13 cellular contexts compared by ENCODE assay signal in genomic region chr1:31102501-31102950, GRCh38. TPM values are rescaled to one million over a fixed set of nuclear protein-coding genes. Genes with fewer than 3 reads are reported as not detected.
DNase-seq lines count a peak whose midpoint lies in the region; ATAC-seq and TF ChIP-seq lines count a peak whose summit lies in the region.
"Had no signal": no experiment of that assay in that cellular context is flagged by ENCODE, and none has a peak within 500 bp of the region (broad histone marks: within the 10 kb centered on the region; RNA-seq: fewer than 3 reads in every experiment).

No MANE protein-coding gene starts in this region.

- H3K4me1 ChIP-seq in Panc1 (ENCODE audit: control insufficient read depth, insufficient read depth, low read length) (no peaks in the 10 kb centered on the region; the same call in 1 of the 2 replicates), trophoblast cell (ENCODE audit: control insufficient read depth in 1 of 2, insufficient read depth in 2 of 2, low read length in 2 of 2) (peaks cover 3 to 6% of the 10 kb centered on the region in 2 experiments)
- H3K4me1 ChIP-seq: prostate gland had no signal

- TF ChIP-seq CTCF in Panc1 (IDR thresholded peaks at IDR 0.05) (no peak), fibroblast of mammary gland (conservative IDR thresholded peaks at IDR 0.05; ENCODE audit: control insufficient read depth, insufficient read depth, low read depth, low read length) (no peak)

- H3K4me3 Mint-ChIP-seq in activated CD8-positive, alpha-beta T cell treated with anti-CD3 and anti-CD28 coated beads, Interleukin-2, amount 10 ng/mL, durations not matched to agents 7 days and 5 days = no peak overlapping the region
- H3K4me3 Mint-ChIP-seq: stimulated activated naive CD8-positive, alpha-beta T cell treated with anti-CD3 and anti-CD28 coated beads, Interleukin-15, Interleukin-2, amounts not matched to agents 100 ng/mL and 50 ng/mL, for 24 hours had no signal

- no peak overlapping the region for H3K9ac ChIP-seq in trophoblast cell (ENCODE audit: low read length)

- peak overlapping the region; percentile 30 for H2AFZ ChIP-seq in trophoblast cell (ENCODE audit: insufficient read depth, low read length, poor library complexity)

- H3K23ac ChIP-seq in trophoblast cell (ENCODE audit: low read length) = no peak overlapping the region

- peaks cover 4% of the 10 kb centered on the region for H3K79me1 ChIP-seq in trophoblast cell (ENCODE audit: low read length)

- H4K12ac ChIP-seq in trophoblast cell (ENCODE audit: low read depth, low read length) = no peak overlapping the region

- H3K36me3 ChIP-seq in Panc1 (ENCODE audit: control insufficient read depth, insufficient read depth, low read length) = no peaks in the 10 kb centered on the region
- H3K36me3 ChIP-seq in trophoblast cell (ENCODE audit: control insufficient read depth in 1 of 2, insufficient read depth in 2 of 2, low read length in 2 of 2) = no peaks in the 10 kb centered on the region
- H3K36me3 ChIP-seq: prostate gland had no signal

- CTCF ChIA-PET in Panc1 (lab: Charles Lee) = no interaction called here
- CTCF ChIA-PET in activated CD8-positive, alpha-beta T cell treated with anti-CD3 and anti-CD28 coated beads, Interleukin-2, amount 10 ng/mL, durations not matched to agents 7 days and 5 days (lab: Charles Lee) = no interaction called here

- peak overlapping the region; percentile 20 for H4K91ac ChIP-seq in trophoblast cell (ENCODE audit: low read depth, low read length)

- no peaks in the 10 kb centered on the region for H3K9me3 Mint-ChIP-seq in activated CD8-positive, alpha-beta T cell treated with anti-CD3 and anti-CD28 coated beads, Interleukin-2, amount 10 ng/mL, durations not matched to agents 7 days and 5 days (ENCODE audit: insufficient read depth)
- H3K9me3 Mint-ChIP-seq: stimulated activated naive CD8-positive, alpha-beta T cell treated with anti-CD3 and anti-CD28 coated beads, Interleukin-15, Interleukin-2, amounts not matched to agents 100 ng/mL and 50 ng/mL, for 24 hours had no signal

- peak overlapping the region; percentile 55 for H2BK12ac ChIP-seq in trophoblast cell (ENCODE audit: low read length)

- no TSS peak for BruUV-seq in Panc1 (replicated peaks; lab: Mats Ljungman, UMichigan)

- intact Hi-C loops in Panc1 (cut with micrococcal nuclease; ENCODE audit: unreplicated experiment) = no loop called here

- H3K27ac Mint-ChIP-seq in activated CD8-positive, alpha-beta T cell treated with anti-CD3 and anti-CD28 coated beads, Interleukin-2, amount 10 ng/mL, durations not matched to agents 7 days and 5 days = no peak overlapping the region
- H3K27ac Mint-ChIP-seq: stimulated activated naive CD8-positive, alpha-beta T cell treated with anti-CD3 and anti-CD28 coated beads, Interleukin-15, Interleukin-2, amounts not matched to agents 100 ng/mL and 50 ng/mL, for 24 hours had no signal

- no peak overlapping the region for H3K4me2 ChIP-seq in trophoblast cell (ENCODE audit: low read length)

- no peak overlapping the region for H2BK5ac ChIP-seq in trophoblast cell (ENCODE audit: low read depth, low read length, poor library complexity)

- no peaks in the 10 kb centered on the region for H3K27me3 Mint-ChIP-seq in activated CD8-positive, alpha-beta T cell treated with anti-CD3 and anti-CD28 coated beads, Interleukin-2, amount 10 ng/mL, durations not matched to agents 7 days and 5 days (ENCODE audit: low read depth)
- H3K27me3 Mint-ChIP-seq: stimulated activated naive CD8-positive, alpha-beta T cell treated with anti-CD3 and anti-CD28 coated beads, Interleukin-15, Interleukin-2, amounts not matched to agents 100 ng/mL and 50 ng/mL, for 24 hours had no signal

- H3K79me2 ChIP-seq in trophoblast cell (ENCODE audit: control insufficient read depth, insufficient read depth, low read length, poor library complexity) = no peaks in the 10 kb centered on the region

- H3K4me3 ChIP-seq in Panc1 (ENCODE audit: low read depth in 2 of 2, low read length in 2 of 2) = no peak overlapping the region
- no peak overlapping the region for H3K4me3 ChIP-seq in fibroblast of mammary gland (ENCODE audit: control insufficient read depth, low read depth, low read length)
- H3K4me3 ChIP-seq in trophoblast cell (ENCODE audit: low read depth, low read length) = no peak overlapping the region
- H3K4me3 ChIP-seq: prostate gland had no signal

- H2AK5ac ChIP-seq in trophoblast cell (ENCODE audit: low read length) = no peak overlapping the region

- H3K4ac ChIP-seq in trophoblast cell (ENCODE audit: low read depth, low read length) = peak overlapping the region; percentile 22

- no CpG with 5 or more reads among the region's 5 CpGs for WGBS in trophoblast cell (ENCODE audit: extremely low coverage, insufficient coverage, insufficient read length)

- peak overlapping the region; percentile 13 for H2BK120ac ChIP-seq in trophoblast cell (ENCODE audit: insufficient read depth, low read length, poor library complexity)

- POLR2A ChIA-PET in Panc1 (lab: Charles Lee) = no interaction called here
- POLR2A ChIA-PET in activated CD8-positive, alpha-beta T cell treated with anti-CD3 and anti-CD28 coated beads, Interleukin-2, amount 10 ng/mL, durations not matched to agents 7 days and 5 days (lab: Charles Lee) = no interaction called here

- DNase-seq in EH (ENCODE audit: low read depth) (peak; percentile 94), Panc1 (ENCODE audit: low read depth, low spot score) (no peak), fibroblast of mammary gland (ENCODE audit: low read depth) (peak; percentile 73), trophoblast cell (no peak), NCI-H1436 (lab: John Stamatoyannopoulos, UW) (no peak)
- DNase-seq in activated CD8-positive, alpha-beta T cell treated with anti-CD3 and anti-CD28 coated beads, Interleukin-2, amount 10 ng/mL, durations not matched to agents 7 days and 5 days = no peak
- DNase-seq: activated naive CD4-positive, alpha-beta T cell treated with Interleukin-2 at 50 U/mL for 16 hours; hippocampal formation; T1000 had no signal

- no peaks in the 10 kb centered on the region for H3K27me3 ChIP-seq in Panc1 (ENCODE audit: control insufficient read depth, insufficient read depth, low read length)
- no peaks in the 10 kb centered on the region for H3K27me3 ChIP-seq in trophoblast cell (ENCODE audit: insufficient read depth, low read length)

- no peaks in the 10 kb centered on the region for H3K9me3 ChIP-seq in Panc1 (ENCODE audit: control insufficient read depth, insufficient read depth, low read depth, low read length)
- H3K9me3 ChIP-seq in trophoblast cell (ENCODE audit: insufficient read depth, low read depth, low read length) = no peaks in the 10 kb centered on the region
- H3K9me3 ChIP-seq: prostate gland had no signal

- peak overlapping the region; percentile 5 for H3K14ac ChIP-seq in trophoblast cell (ENCODE audit: low read length)

- ATAC-seq in Panc1 = peak; percentile 15; the same call in 1 of the 2 replicates
- ATAC-seq in activated CD8-positive, alpha-beta T cell treated with anti-CD3 and anti-CD28 coated beads, Interleukin-2, amount 10 ng/mL, durations not matched to agents 7 days and 5 days = no peak
- no peak for ATAC-seq in HG02571 (IDR thresholded peaks at IDR 0.05; ENCODE audit: unreplicated experiment)
- ATAC-seq in GM21367 (IDR thresholded peaks at IDR 0.05; ENCODE audit: unreplicated experiment) = no peak

- peak overlapping the region; percentile 17 for H4K8ac ChIP-seq in trophoblast cell (ENCODE audit: low read depth, low read length)

- no peaks in the 10 kb centered on the region for H3K36me3 Mint-ChIP-seq in activated CD8-positive, alpha-beta T cell treated with anti-CD3 and anti-CD28 coated beads, Interleukin-2, amount 10 ng/mL, durations not matched to agents 7 days and 5 days (ENCODE audit: low read depth)

- H3K4me1 Mint-ChIP-seq in activated CD8-positive, alpha-beta T cell treated with anti-CD3 and anti-CD28 coated beads, Interleukin-2, amount 10 ng/mL, durations not matched to agents 7 days and 5 days (ENCODE audit: low read depth) = no peaks in the 10 kb centered on the region

- H3K27ac ChIP-seq in Panc1 (ENCODE audit: low read length) = no peak overlapping the region
- peak overlapping the region; percentile 5 for H3K27ac ChIP-seq in trophoblast cell (ENCODE audit: low read depth, low read length)

- in situ Hi-C loops in Panc1 (cut with HindIII; ENCODE audit: low pct_unique_long_range_greater_than_20kb, low sequenced_read_pairs) = no loop called here

- no peak overlapping the region for H3K18ac ChIP-seq in trophoblast cell (ENCODE audit: low read length)

RNA-seq across cellular contexts. Expression of gene PUM1, which starts 37.0 kb away (rescaled TPM):
- 109 TPM for total RNA-seq in Panc1 (2021; ENCODE audit: unreplicated experiment)
- polyA plus RNA-seq in Panc1 (2012; ENCODE audit: insufficient read length) = 61.6 TPM
- 74.9 and 83.2 TPM in 2 replicates for polyA plus RNA-seq in trophoblast cell (2013)
- 10 to 100 TPM; 91.0 to 94.9 TPM for total RNA-seq in activated CD8-positive, alpha-beta T cell treated with anti-CD3 and anti-CD28 coated beads, Interleukin-2, amount 10 ng/mL, durations not matched to agents 7 days and 5 days

Comparison
In these comparisons a context has a peak if more than half of its experiments do, and no peak if none do; other contexts are left out.
1. DNase-seq: peak in EH (single experiment) and fibroblast of mammary gland (single experiment); none in Panc1 (single experiment), trophoblast cell (0 of 2), activated CD8-positive, alpha-beta T cell treated with anti-CD3 and anti-CD28 coated beads, Interleukin-2, amount 10 ng/mL, durations not matched to agents 7 days and 5 days (single experiment) and NCI-H1436 (single experiment).